In genomic region chr18:3596324-3597158, GRCh38 we compare ENCODE assay signal across 8 cellular contexts.
DNase-seq lines count a peak whose midpoint lies in the region; ATAC-seq and TF ChIP-seq lines count a peak whose summit lies in the region.

No MANE protein-coding gene starts in this region.

- WGBS in lung, 2 donors, result 31% methylated on average over 17 of the region's 17 CpGs

- peaks cover 25% of the 10 kb centered on the region for H3K36me3 Mint-ChIP-seq in T-helper 2 cell treated with Interferon-gamma antibody and Interleukin-4, amounts not matched to agents 5 μg/mL and 100 μg/mL, for 36 hours (ENCODE audit: low read depth)

- no peaks in the 10 kb centered on the region for H3K9me3 Mint-ChIP-seq in T-helper 2 cell treated with Interferon-gamma antibody and Interleukin-4, amounts not matched to agents 5 μg/mL and 100 μg/mL, for 36 hours

- H3K27me3 Mint-ChIP-seq in T-helper 2 cell treated with Interferon-gamma antibody and Interleukin-4, amounts not matched to agents 5 μg/mL and 100 μg/mL, for 36 hours (ENCODE audit: low read depth), result no peaks in the 10 kb centered on the region

- peaks cover 11% of the 10 kb centered on the region in 2 donors for H3K4me1 ChIP-seq in lung (ENCODE audit: control insufficient read depth in 2 of 2, insufficient read depth in 2 of 2, low read length in 2 of 2)
- H3K4me1 ChIP-seq in subcutaneous abdominal adipose tissue (ENCODE audit: control insufficient read depth in 5 of 5, insufficient read depth in 5 of 5, low read length in 5 of 5), result peaks cover 16 to 46% (median 41%) of the 10 kb centered on the region in 5 donors

- H3K9ac ChIP-seq in subcutaneous abdominal adipose tissue (ENCODE audit: low read length in 5 of 5), result peak overlapping the region; percentile 7 to 95 (median 40)

- H3K27me3 ChIP-seq in lung (ENCODE audit: control insufficient read depth, insufficient read depth) (no peaks in the 10 kb centered on the region), subcutaneous abdominal adipose tissue (ENCODE audit: control insufficient read depth in 5 of 5, insufficient read depth in 4 of 5, low read length in 5 of 5) (no peaks in the 10 kb centered on the region)

- TF ChIP-seq CTCF in lung (IDR thresholded peaks at IDR 0.05; ENCODE audit: control extremely low read depth, extremely low read depth), result no peak

- intact Hi-C loops in Right ventricle myocardium superior (cut with DNase I) (no loop called here), Right ventricle myocardium inferior (cut with DNase I) (no loop called here)

- H3K9me3 ChIP-seq in lung (ENCODE audit: control insufficient read depth in 2 of 2, insufficient read depth in 1 of 2, low read length in 1 of 2) (no peaks in the 10 kb centered on the region), subcutaneous abdominal adipose tissue (ENCODE audit: control insufficient read depth in 5 of 5, low read length in 5 of 5) (no peaks in the 10 kb centered on the region)

- H3K4me3 ChIP-seq in lung (no peak overlapping the region), subcutaneous abdominal adipose tissue (ENCODE audit: low read depth in 1 of 5, low read length in 5 of 5) (peak overlapping the region in 3 of 5 donors; percentile 27 to 64 (median 41))

- H3K4me3 Mint-ChIP-seq in T-helper 2 cell treated with Interferon-gamma antibody and Interleukin-4, amounts not matched to agents 5 μg/mL and 100 μg/mL, for 36 hours, result peak overlapping the region; percentile 96

- peak overlapping the region; percentile 99 for H3K27ac ChIP-seq in cingulate gyrus (ENCODE audit: low read depth, low read length)
- H3K27ac ChIP-seq in lung (ENCODE audit: low read depth in 1 of 2, low read length in 1 of 2), result peak overlapping the region; percentile 94 to 99
- H3K27ac ChIP-seq in subcutaneous abdominal adipose tissue (ENCODE audit: low read depth, low read length), result peak overlapping the region; percentile 100

- peak overlapping the region; percentile 97 for H3K27ac Mint-ChIP-seq in T-helper 2 cell treated with Interferon-gamma antibody and Interleukin-4, amounts not matched to agents 5 μg/mL and 100 μg/mL, for 36 hours

- peaks cover 41% of the 10 kb centered on the region for H3K4me1 Mint-ChIP-seq in T-helper 2 cell treated with Interferon-gamma antibody and Interleukin-4, amounts not matched to agents 5 μg/mL and 100 μg/mL, for 36 hours (ENCODE audit: low read depth)

- DNase-seq in Right ventricle myocardium superior (peak; percentile 70), Right ventricle myocardium inferior (ENCODE audit: missing footprints) (no peak), lung (ENCODE audit: low spot score) (peak; percentile 53), NCI-H2081 treated with DMSO at 0.1 percent for 48 hours (lab: John Stamatoyannopoulos, UW) (no peak)
- peak; percentile 37 for DNase-seq in T-helper 2 cell treated with Interferon-gamma antibody and Interleukin-4, amounts not matched to agents 5 μg/mL and 100 μg/mL, for 36 hours (ENCODE audit: low spot score)

- ATAC-seq in Right ventricle myocardium superior (ENCODE audit: poor library complexity) (no peak), Right ventricle myocardium inferior (no peak), HG03565 (IDR thresholded peaks at IDR 0.05; ENCODE audit: unreplicated experiment) (peak; percentile 30), lung (ENCODE audit: insufficient read depth, low FRiP score) (no peak)

- H3K36me3 ChIP-seq in lung (ENCODE audit: control insufficient read depth in 2 of 2, insufficient read depth in 2 of 2, low read length in 2 of 2) (no peaks in the 10 kb centered on the region), subcutaneous abdominal adipose tissue (ENCODE audit: control insufficient read depth in 5 of 5, insufficient read depth in 5 of 5, low read length in 5 of 5) (peaks cover 0 to 8% (median 0%) of the 10 kb centered on the region in 5 donors)

Comparison
In these comparisons a context has a peak if more than half of its experiments do, and no peak if none do; other contexts are left out.
1. DNase-seq: peak in Right ventricle myocardium superior (single experiment), T-helper 2 cell treated with Interferon-gamma antibody and Interleukin-4, amounts not matched to agents 5 μg/mL and 100 μg/mL, for 36 hours (single experiment) and lung (single experiment); none in Right ventricle myocardium inferior (single experiment) and NCI-H2081 treated with DMSO at 0.1 percent for 48 hours (single experiment).
2. Peak in every context shown above with its lines, with median percentiles within 50 percentile points of each other: H3K27ac ChIP-seq.